ENCODE assay signal across 11 cellular contexts in genomic region chr1:24119859-24120756, GRCh38. TPM values are rescaled to one million over a fixed set of nuclear protein-coding genes. Genes with fewer than 3 reads are reported as not detected.
DNase-seq lines count a peak whose midpoint lies in the region; ATAC-seq and TF ChIP-seq lines count a peak whose summit lies in the region.
"Had no signal": no experiment of that assay in that cellular context is flagged by ENCODE, and none has a peak within 500 bp of the region (broad histone marks: within the 10 kb centered on the region; RNA-seq: fewer than 3 reads in every experiment).

No MANE protein-coding gene starts in this region.

- peak overlapping the region in 2 of 5 donors; percentile 44 to 56 for H3K27ac ChIP-seq in adrenal gland
- H3K27ac ChIP-seq in trophoblast cell (ENCODE audit: low read depth, low read length), result peak overlapping the region; percentile 46

- peak overlapping the region; percentile 43 for H2BK5ac ChIP-seq in trophoblast cell (ENCODE audit: low read depth, low read length, poor library complexity)

- H2BK12ac ChIP-seq in trophoblast cell (ENCODE audit: low read length), result no peak overlapping the region

- H3K4me3 ChIP-seq in adrenal gland (no peak overlapping the region), trophoblast cell (ENCODE audit: low read depth, low read length) (no peak overlapping the region)

- H4K91ac ChIP-seq in trophoblast cell (ENCODE audit: low read depth, low read length), result peak overlapping the region; percentile 75

- ATAC-seq in left cardiac atrium (peak; percentile 82 to 83), HG03159 (IDR thresholded peaks at IDR 0.05; ENCODE audit: unreplicated experiment) (no peak), GM18909 (IDR thresholded peaks at IDR 0.05; ENCODE audit: poor library complexity, unreplicated experiment) (no peak)
- ATAC-seq: stimulated activated memory B cell treated with anti-CD40 and anti-IgM and Interleukin-4, amounts not matched to agents 10 μg/mL and 1 μg/mL and 100 μg/mL, for 72 hours had no signal

- H3K79me2 ChIP-seq in trophoblast cell (ENCODE audit: control insufficient read depth, insufficient read depth, low read length, poor library complexity), result peaks cover 2% of the 10 kb centered on the region

- H3K4me2 ChIP-seq in trophoblast cell (ENCODE audit: low read length), result peak overlapping the region; percentile 5

- 28 to 39% (median 32%) methylated on average over 8 to 17 of the region's 17 CpGs for WGBS in adrenal gland, 4 donors
- no CpG with 5 or more reads among the region's 17 CpGs for WGBS in trophoblast cell (ENCODE audit: extremely low coverage, insufficient coverage, insufficient read length)

- no peak for TF ChIP-seq POLR2A in adrenal gland (IDR thresholded peaks at IDR 0.05)

- H3K23ac ChIP-seq in trophoblast cell (ENCODE audit: low read length), result no peak overlapping the region

- H3K27me3 ChIP-seq in adrenal gland (no peaks in the 10 kb centered on the region), trophoblast cell (ENCODE audit: insufficient read depth, low read length) (no peaks in the 10 kb centered on the region)

- TF ChIP-seq CTCF in adrenal gland (IDR thresholded peaks at IDR 0.05), result no peak

- no peaks in the 10 kb centered on the region for H3K9me3 ChIP-seq in adrenal gland (replicated peaks in 1 of 3)
- H3K9me3 ChIP-seq in trophoblast cell (ENCODE audit: insufficient read depth, low read depth, low read length), result no peaks in the 10 kb centered on the region

- H3K14ac ChIP-seq in trophoblast cell (ENCODE audit: low read length), result peak overlapping the region; percentile 49

- intact Hi-C loops in adrenal gland (cut with DNase I), result no loop called here
- intact Hi-C loops in left cardiac atrium (cut with DNase I), result no loop called here

- H3K18ac ChIP-seq in trophoblast cell (ENCODE audit: low read length), result no peak overlapping the region

- H3K9ac ChIP-seq in trophoblast cell (ENCODE audit: low read length), result no peak overlapping the region

- peaks cover 10% of the 10 kb centered on the region for H3K79me1 ChIP-seq in trophoblast cell (ENCODE audit: low read length)

- DNase-seq in AG20443 (ENCODE audit: low spot score) (peak; percentile 77), adrenal gland (peak; percentile 45 to 83 (median 73)), left cardiac atrium (peak; percentile 56), trophoblast cell (peak; percentile 10 to 37), NCI-H446 treated with DMSO at 0.1 percent for 48 hours (lab: John Stamatoyannopoulos, UW) (no peak), NCI-H2227 (lab: John Stamatoyannopoulos, UW; ENCODE audit: unreplicated experiment) (no peak)

- H4K8ac ChIP-seq in trophoblast cell (ENCODE audit: low read depth, low read length), result peak overlapping the region; percentile 13

- H3K4me1 ChIP-seq in adrenal gland (replicated peaks in 1 of 2), result peaks cover 7 to 10% of the 10 kb centered on the region in 2 donors
- H3K4me1 ChIP-seq in trophoblast cell (ENCODE audit: control insufficient read depth in 1 of 2, insufficient read depth in 2 of 2, low read length in 2 of 2), result peaks cover 28 to 40% of the 10 kb centered on the region in 2 experiments

- no peak overlapping the region for H2AK5ac ChIP-seq in trophoblast cell (ENCODE audit: low read length)

- H3K4ac ChIP-seq in trophoblast cell (ENCODE audit: low read depth, low read length), result no peak overlapping the region

- no peaks in the 10 kb centered on the region for H3K36me3 ChIP-seq in adrenal gland (replicated peaks in 1 of 2)
- no peaks in the 10 kb centered on the region for H3K36me3 ChIP-seq in trophoblast cell (ENCODE audit: control insufficient read depth in 1 of 2, insufficient read depth in 2 of 2, low read length in 2 of 2)

- H4K12ac ChIP-seq in trophoblast cell (ENCODE audit: low read depth, low read length), result no peak overlapping the region

- peak overlapping the region; percentile 3 for H2BK120ac ChIP-seq in trophoblast cell (ENCODE audit: insufficient read depth, low read length, poor library complexity)

- H2AFZ ChIP-seq in trophoblast cell (ENCODE audit: insufficient read depth, low read length, poor library complexity), result peak overlapping the region; percentile 21

RNA-seq across cellular contexts. Expression of gene MYOM3, which starts 8.2 kb away (rescaled TPM):
- total RNA-seq in adrenal gland (under 1 TPM; 0.11 to 0.51 (median 0.17) TPM), left cardiac atrium (100 to 1,000 TPM; 160 to 224 TPM)
- polyA plus RNA-seq in adrenal gland, result under 1 TPM; 0.09 to 0.40 (median 0.30) TPM
- 0.01 and 0.04 TPM in 2 replicates for polyA plus RNA-seq in trophoblast cell (2013)
- polyA plus RNA-seq: BJ had no signal

RNA-seq across cellular contexts. Expression of gene IL22RA1, which starts 22.8 kb away (rescaled TPM):
- total RNA-seq in adrenal gland (under 1 TPM in 6 of 8 donors, not detected in 2; 0.18 to 0.76 (median 0.41) TPM), left cardiac atrium (under 1 TPM; 0.09 to 0.26 TPM)
- under 1 TPM; 0.13 to 0.73 (median 0.24) TPM for polyA plus RNA-seq in adrenal gland
- polyA plus RNA-seq in trophoblast cell (2013), result 0.15 and 0.18 TPM in 2 replicates
- total RNA-seq: dermis microvascular lymphatic vessel endothelial cell had no signal
- polyA plus RNA-seq: BJ had no signal

Comparison
In these comparisons a context has a peak if more than half of its experiments do, and no peak if none do; other contexts are left out.
1. DNase-seq: peak in AG20443 (single experiment), adrenal gland (7 of 7), left cardiac atrium (single experiment) and trophoblast cell (2 of 2); none in NCI-H446 treated with DMSO at 0.1 percent for 48 hours (single experiment) and NCI-H2227 (single experiment).
2. ATAC-seq: peak in left cardiac atrium (2 of 2); none in HG03159 (single experiment) and GM18909 (single experiment).
3. RNA of gene MYOM3, which starts 8.2 kb away (total RNA-seq): 160 to 224 TPM in left cardiac atrium; 0.11 to 0.51 TPM in adrenal gland; every median in the first group is over 100 times any median in the second.